14 cellular contexts compared by ENCODE assay signal in the genomic region with DNA sequence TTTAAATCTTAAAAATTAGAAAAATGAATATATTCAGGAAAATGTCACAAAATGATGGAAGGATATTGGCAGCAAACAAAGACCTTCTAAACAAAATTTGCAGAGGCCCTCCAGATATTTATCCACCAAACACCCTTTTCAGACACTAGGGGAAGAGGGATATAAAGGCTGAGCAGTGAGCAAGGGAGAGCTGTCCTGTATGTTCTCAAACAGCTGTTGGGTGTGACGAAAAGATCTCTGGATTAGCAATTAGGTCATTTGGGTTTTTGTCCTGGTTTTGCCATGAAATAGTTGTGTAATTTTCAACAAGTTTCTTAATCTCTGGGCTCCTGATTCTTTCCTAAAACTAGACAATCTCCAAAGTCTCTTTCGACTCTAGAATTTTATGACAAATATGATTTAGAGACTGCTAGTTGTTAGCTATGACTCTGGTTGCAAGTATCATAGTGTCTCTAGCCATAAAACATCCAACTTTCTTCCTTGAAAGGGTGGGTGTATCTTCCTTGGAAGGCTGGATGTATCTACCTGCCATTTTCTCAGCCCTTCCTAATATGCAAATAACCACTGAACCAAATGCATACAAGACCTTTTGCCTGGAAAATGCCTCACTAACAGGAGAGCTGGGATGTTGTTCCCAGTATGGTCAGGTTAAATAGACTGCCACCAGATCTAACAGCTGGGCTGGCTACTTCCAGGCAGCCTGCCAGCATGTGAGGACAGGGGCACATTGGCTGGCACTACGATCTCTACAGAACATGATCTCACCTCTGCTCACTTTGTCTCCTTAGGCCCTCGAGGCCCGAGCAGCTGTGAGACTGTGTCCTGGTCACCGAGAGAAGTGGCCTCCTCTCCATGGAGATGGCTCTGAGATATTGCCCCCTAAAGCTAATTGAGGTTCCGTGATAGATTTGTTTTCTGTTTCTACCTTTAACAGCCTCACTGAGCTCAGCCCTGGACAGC.
DNase-seq lines count a peak whose midpoint lies in the region; ATAC-seq and TF ChIP-seq lines count a peak whose summit lies in the region.
"Had no signal": no experiment of that assay in that cellular context is flagged by ENCODE, and none has a peak within 500 bp of the region (broad histone marks: within the 10 kb centered on the region; RNA-seq: fewer than 3 reads in every experiment).

No MANE protein-coding gene starts in this region.

- TF ChIP-seq CTCF in stomach (IDR thresholded peaks at IDR 0.05), result no peak

- peak; percentile 18 to 46 for DNase-seq in NCI-H524 (lab: John Stamatoyannopoulos, UW)
- no peak for DNase-seq in NCI-H524 treated with DMSO at 0.1 percent for 48 hours (lab: John Stamatoyannopoulos, UW)
- peak; percentile 51 for DNase-seq in amniotic epithelial cell (ENCODE audit: low read depth)
- DNase-seq in left ventricle myocardium superior, result peak; percentile 77
- DNase-seq in stomach, result peak; percentile 88
- DNase-seq in RKO (ENCODE audit: low spot score), result no peak
- DNase-seq in activated CD4-positive, alpha-beta T cell treated with anti-CD3 and anti-CD28 coated beads for 4 hours, result no peak
- DNase-seq: activated naive CD4-positive, alpha-beta T cell treated with anti-CD3 and anti-CD28 coated beads, Interleukin-2, amount 10 ng/mL, durations not matched to agents 7 days and 5 days; KBM-7; NK-92 treated with Interleukin-12 subunit alpha and Interleukin-12 subunit beta, amount 100 ng/mL, for 24 hours; ovary; transverse colon had no signal

- intact Hi-C loops in left ventricle myocardium superior (cut with micrococcal nuclease), result no loop called here
- intact Hi-C loops in stomach (cut with DNase I; ENCODE audit: low total_unique reads), result no loop called here

- no peak for TF ChIP-seq EP300 in stomach (IDR thresholded peaks at IDR 0.05)

- no peak overlapping the region for H3K4me3 ChIP-seq in stomach
- H3K4me3 ChIP-seq: ovary, SK-N-MC, transverse colon had no signal

- H3K4me1 ChIP-seq in stomach, result peaks cover 2 to 13% (median 9%) of the 10 kb centered on the region in 4 donors
- H3K4me1 ChIP-seq: transverse colon had no signal

- peak; percentile 87 for ATAC-seq in left ventricle myocardium superior
- no peak for ATAC-seq in HG02588 (IDR thresholded peaks at IDR 0.05; ENCODE audit: unreplicated experiment)

- no peaks in the 10 kb centered on the region for H3K9me3 ChIP-seq in stomach
- H3K9me3 ChIP-seq: ovary, transverse colon had no signal

- no peaks in the 10 kb centered on the region for H3K27me3 ChIP-seq in stomach
- H3K27me3 ChIP-seq: ovary, transverse colon had no signal

- TF ChIP-seq POLR2A in stomach (IDR thresholded peaks at IDR 0.05), result no peak

- H3K36me3 ChIP-seq in stomach, result no peaks in the 10 kb centered on the region
- H3K36me3 ChIP-seq: ovary, transverse colon had no signal

- H3K27ac ChIP-seq in stomach, result peak overlapping the region; percentile 13 to 75 (median 64)
- H3K27ac ChIP-seq: ovary, SK-N-MC, transverse colon had no signal

- WGBS in stomach, 5 donors, result 50 to 69% (median 60%) methylated on average over 6 to 7 of the region's 7 CpGs

Comparison
In these comparisons a context has a peak if more than half of its experiments do, and no peak if none do; other contexts are left out.
1. DNase-seq: peak in NCI-H524 (2 of 2), amniotic epithelial cell (single experiment), left ventricle myocardium superior (single experiment) and stomach (single experiment); none in NCI-H524 treated with DMSO at 0.1 percent for 48 hours (single experiment), RKO (single experiment) and activated CD4-positive, alpha-beta T cell treated with anti-CD3 and anti-CD28 coated beads for 4 hours (0 of 2).